1 cellular context compared by ENCODE assay signal in genomic region chr16:20681821-20682736, GRCh38.
A peak's percentile ranks its signal among the peaks of the same experiment; 100 is the strongest.
TF ChIP-seq lines count a peak whose summit lies in the region.

No MANE protein-coding gene starts in this region.

TF ChIP-seq in K562, 482 proteins besides CTCF, POLR2A, EP300 and RAD21 (continued from another document):
- no peak for TF ChIP-seq ZNF407 (IDR thresholded peaks at IDR 0.05; ENCODE audit: low read depth)
- 0 out of 2 replicates have a peak, but pooled peaks have one; percentile 23 for TF ChIP-seq MBD2 (IDR thresholded peaks at IDR 0.05; ENCODE audit: borderline replicate concordance, low read depth)
- no peak for TF ChIP-seq HDGF (IDR thresholded peaks at IDR 0.05)
- peak; percentile 45 for TF ChIP-seq L3MBTL2 (IDR thresholded peaks at IDR 0.05)
- TF ChIP-seq RFX5 (IDR thresholded peaks at IDR 0.05; ENCODE audit: low read depth, low read length): no peak
